2 cellular contexts compared by ENCODE assay signal in the genomic region with DNA sequence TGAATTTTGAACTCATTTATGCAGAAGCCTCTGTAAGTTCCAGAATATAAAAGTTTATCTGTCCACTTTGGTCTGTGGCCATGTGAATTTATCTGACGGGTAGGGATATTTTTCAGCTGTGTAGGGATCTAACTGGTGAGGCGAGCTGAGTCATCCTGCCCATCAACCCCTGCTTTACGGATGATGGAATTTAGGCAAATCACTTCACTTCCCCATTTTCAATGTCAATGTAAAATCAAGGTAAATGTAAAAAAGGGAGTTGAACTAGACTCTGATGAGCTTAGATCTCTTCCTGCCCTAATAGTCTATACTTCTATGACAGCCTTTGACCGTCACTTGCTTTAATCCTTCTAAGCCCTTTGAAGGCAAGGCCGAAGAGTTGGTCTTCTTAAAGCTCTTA.
TF ChIP-seq lines count a peak whose summit lies in the region.

No MANE protein-coding gene starts in this region.

TF ChIP-seq in HepG2, 621 proteins besides CTCF, POLR2A, EP300 and RAD21:
- TF ChIP-seq FOSL2 (CRISPR knock-in tag; IDR thresholded peaks at IDR 0.05), result peak; percentile 38; the same call in 1 of the 2 replicates
- TF ChIP-seq, protein P1, sequence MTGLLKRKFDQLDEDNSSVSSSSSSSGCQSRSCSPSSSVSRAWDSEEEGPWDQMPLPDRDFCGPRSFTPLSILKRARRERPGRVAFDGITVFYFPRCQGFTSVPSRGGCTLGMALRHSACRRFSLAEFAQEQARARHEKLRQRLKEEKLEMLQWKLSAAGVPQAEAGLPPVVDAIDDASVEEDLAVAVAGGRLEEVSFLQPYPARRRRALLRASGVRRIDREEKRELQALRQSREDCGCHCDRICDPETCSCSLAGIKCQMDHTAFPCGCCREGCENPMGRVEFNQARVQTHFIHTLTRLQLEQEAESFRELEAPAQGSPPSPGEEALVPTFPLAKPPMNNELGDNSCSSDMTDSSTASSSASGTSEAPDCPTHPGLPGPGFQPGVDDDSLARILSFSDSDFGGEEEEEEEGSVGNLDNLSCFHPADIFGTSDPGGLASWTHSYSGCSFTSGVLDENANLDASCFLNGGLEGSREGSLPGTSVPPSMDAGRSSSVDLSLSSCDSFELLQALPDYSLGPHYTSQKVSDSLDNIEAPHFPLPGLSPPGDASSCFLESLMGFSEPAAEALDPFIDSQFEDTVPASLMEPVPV (CRISPR knock-in tag; IDR thresholded peaks at IDR 0.05), result no peak

TF ChIP-seq in K562, 482 proteins besides CTCF, POLR2A, EP300 and RAD21:
- TF ChIP-seq, protein P2, sequence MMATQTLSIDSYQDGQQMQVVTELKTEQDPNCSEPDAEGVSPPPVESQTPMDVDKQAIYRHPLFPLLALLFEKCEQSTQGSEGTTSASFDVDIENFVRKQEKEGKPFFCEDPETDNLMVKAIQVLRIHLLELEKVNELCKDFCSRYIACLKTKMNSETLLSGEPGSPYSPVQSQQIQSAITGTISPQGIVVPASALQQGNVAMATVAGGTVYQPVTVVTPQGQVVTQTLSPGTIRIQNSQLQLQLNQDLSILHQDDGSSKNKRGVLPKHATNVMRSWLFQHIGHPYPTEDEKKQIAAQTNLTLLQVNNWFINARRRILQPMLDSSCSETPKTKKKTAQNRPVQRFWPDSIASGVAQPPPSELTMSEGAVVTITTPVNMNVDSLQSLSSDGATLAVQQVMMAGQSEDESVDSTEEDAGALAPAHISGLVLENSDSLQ (IDR thresholded peaks at IDR 0.05), result peak; percentile 69
- TF ChIP-seq KDM1A (IDR thresholded peaks at IDR 0.05) (peak; percentile 66 to 75), MTF1 (CRISPR knock-in tag; IDR thresholded peaks at IDR 0.05; ENCODE audit: borderline replicate concordance) (no peak), CTBP1 (IDR thresholded peaks at IDR 0.05; ENCODE audit: borderline replicate concordance) (peak; percentile 81; the same call in 1 of the 2 replicates), ESRRA (IDR thresholded peaks at IDR 0.05; ENCODE audit: borderline replicate concordance, low read depth) (peak; percentile 38; the same call in 1 of the 2 replicates), RCOR1 (IDR thresholded peaks at IDR 0.05; ENCODE audit: borderline replicate concordance in 1 of 2, low read depth in 2 of 2, low read length in 2 of 2) (peak; percentile 73 to 97), TSC22D4 (tag; IDR thresholded peaks at IDR 0.05) (no peak), COPS2 (conservative IDR thresholded peaks at IDR 0.05) (no peak), TEAD1 (CRISPR knock-in tag; IDR thresholded peaks at IDR 0.05) (peak in 1 of 2 experiments; percentile 60; a peak in 1 of 4 replicates), FOSL1 (tag; conservative IDR thresholded peaks at IDR 0.05) (peak; percentile 74), SPI1 (IDR thresholded peaks at IDR 0.05; ENCODE audit: borderline replicate concordance, low read depth, low read length) (peak; percentile 98), SMARCE1 (IDR thresholded peaks at IDR 0.05) (0 out of 2 replicates have a peak, but pooled peaks have one; percentile 24), ZBTB17 (CRISPR knock-in tag; IDR thresholded peaks at IDR 0.05) (no peak), DPF2 (IDR thresholded peaks at IDR 0.05) (peak; percentile 37; the same call in 1 of the 2 replicates), MAFF (IDR thresholded peaks at IDR 0.05; ENCODE audit: low read length) (peak; percentile 76), JUN (IDR thresholded peaks at IDR 0.05; ENCODE audit: borderline replicate concordance, low read depth, low read length) (0 out of 2 replicates have a peak, but pooled peaks have one; percentile 14), JUN (CRISPR knock-in tag; IDR thresholded peaks at IDR 0.05; ENCODE audit: borderline replicate concordance) (no peak), TEAD4 (IDR thresholded peaks at IDR 0.05; ENCODE audit: low read length) (peak; percentile 75; the same call in 1 of the 2 replicates), TEAD4 (CRISPR knock-in tag; IDR thresholded peaks at IDR 0.05; ENCODE audit: borderline replicate concordance) (no peak), ZNF175 (CRISPR knock-in tag; IDR thresholded peaks at IDR 0.05; ENCODE audit: low read depth) (0 out of 2 replicates have a peak, but pooled peaks have one; percentile 27), ZNF589 (CRISPR knock-in tag; IDR thresholded peaks at IDR 0.05; ENCODE audit: low read depth) (0 out of 2 replicates have a peak, but pooled peaks have one; percentile 27), ILK (tag; IDR thresholded peaks at IDR 0.05; ENCODE audit: borderline replicate concordance, low read depth) (no peak), JUND (IDR thresholded peaks at IDR 0.05; ENCODE audit: borderline replicate concordance, low read depth, low read length) (peak; percentile 79), JUND (tag; IDR thresholded peaks at IDR 0.05; ENCODE audit: borderline replicate concordance, low read depth, low read length) (peak; percentile 78; the same call in 2 of the 3 replicates), ARID1B (IDR thresholded peaks at IDR 0.05) (peak; percentile 34; the same call in 1 of the 2 replicates), ZNF324 (CRISPR knock-in tag; IDR thresholded peaks at IDR 0.05) (no peak), MEIS2 (IDR thresholded peaks at IDR 0.05; ENCODE audit: partially characterized antibody) (peak; percentile 53), MAFG (tag; conservative IDR thresholded peaks at IDR 0.05) (peak; percentile 74), HDAC1 (IDR thresholded peaks at IDR 0.05) (peak in 1 of 2 experiments; percentile 48; a peak in 1 of 4 replicates), OTX1 (CRISPR knock-in tag; IDR thresholded peaks at IDR 0.05) (no peak), ZNF316 (IDR thresholded peaks at IDR 0.05) (peak; percentile 61), C11orf30 (IDR thresholded peaks at IDR 0.05; ENCODE audit: low read depth) (peak; percentile 73), L3MBTL2 (IDR thresholded peaks at IDR 0.05) (peak; percentile 13; the same call in 1 of the 2 replicates), NFE2 (IDR thresholded peaks at IDR 0.05; ENCODE audit: low read depth) (peak; percentile 95), ZNF766 (CRISPR knock-in tag; conservative IDR thresholded peaks at IDR 0.05) (0 out of 2 replicates have a peak, but pooled peaks have one; percentile 14), HDAC2 (IDR thresholded peaks at IDR 0.05) (peak; percentile 72), MCM3 (IDR thresholded peaks at IDR 0.05) (no peak), PTBP1 (IDR thresholded peaks at IDR 0.05; ENCODE audit: low read depth, low read length) (no peak), MAFK (IDR thresholded peaks at IDR 0.05; ENCODE audit: low read length) (peak; percentile 65; the same call in 1 of the 2 replicates), ATF7 (IDR thresholded peaks at IDR 0.05) (0 out of 2 replicates have a peak, but pooled peaks have one; percentile 19)
- TF ChIP-seq, protein P3, sequence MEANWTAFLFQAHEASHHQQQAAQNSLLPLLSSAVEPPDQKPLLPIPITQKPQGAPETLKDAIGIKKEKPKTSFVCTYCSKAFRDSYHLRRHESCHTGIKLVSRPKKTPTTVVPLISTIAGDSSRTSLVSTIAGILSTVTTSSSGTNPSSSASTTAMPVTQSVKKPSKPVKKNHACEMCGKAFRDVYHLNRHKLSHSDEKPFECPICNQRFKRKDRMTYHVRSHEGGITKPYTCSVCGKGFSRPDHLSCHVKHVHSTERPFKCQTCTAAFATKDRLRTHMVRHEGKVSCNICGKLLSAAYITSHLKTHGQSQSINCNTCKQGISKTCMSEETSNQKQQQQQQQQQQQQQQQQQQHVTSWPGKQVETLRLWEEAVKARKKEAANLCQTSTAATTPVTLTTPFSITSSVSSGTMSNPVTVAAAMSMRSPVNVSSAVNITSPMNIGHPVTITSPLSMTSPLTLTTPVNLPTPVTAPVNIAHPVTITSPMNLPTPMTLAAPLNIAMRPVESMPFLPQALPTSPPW (CRISPR knock-in tag; IDR thresholded peaks at IDR 0.05), result peak; percentile 26; the same call in 1 of the 2 replicates
- TF ChIP-seq, protein P4, sequence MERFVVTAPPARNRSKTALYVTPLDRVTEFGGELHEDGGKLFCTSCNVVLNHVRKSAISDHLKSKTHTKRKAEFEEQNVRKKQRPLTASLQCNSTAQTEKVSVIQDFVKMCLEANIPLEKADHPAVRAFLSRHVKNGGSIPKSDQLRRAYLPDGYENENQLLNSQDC (CRISPR knock-in tag; IDR thresholded peaks at IDR 0.05), result no peak
- TF ChIP-seq, protein P5, sequence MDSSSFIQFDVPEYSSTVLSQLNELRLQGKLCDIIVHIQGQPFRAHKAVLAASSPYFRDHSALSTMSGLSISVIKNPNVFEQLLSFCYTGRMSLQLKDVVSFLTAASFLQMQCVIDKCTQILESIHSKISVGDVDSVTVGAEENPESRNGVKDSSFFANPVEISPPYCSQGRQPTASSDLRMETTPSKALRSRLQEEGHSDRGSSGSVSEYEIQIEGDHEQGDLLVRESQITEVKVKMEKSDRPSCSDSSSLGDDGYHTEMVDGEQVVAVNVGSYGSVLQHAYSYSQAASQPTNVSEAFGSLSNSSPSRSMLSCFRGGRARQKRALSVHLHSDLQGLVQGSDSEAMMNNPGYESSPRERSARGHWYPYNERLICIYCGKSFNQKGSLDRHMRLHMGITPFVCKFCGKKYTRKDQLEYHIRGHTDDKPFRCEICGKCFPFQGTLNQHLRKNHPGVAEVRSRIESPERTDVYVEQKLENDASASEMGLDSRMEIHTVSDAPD (CRISPR knock-in tag; IDR thresholded peaks at IDR 0.05), result no peak
- TF ChIP-seq, protein P6, sequence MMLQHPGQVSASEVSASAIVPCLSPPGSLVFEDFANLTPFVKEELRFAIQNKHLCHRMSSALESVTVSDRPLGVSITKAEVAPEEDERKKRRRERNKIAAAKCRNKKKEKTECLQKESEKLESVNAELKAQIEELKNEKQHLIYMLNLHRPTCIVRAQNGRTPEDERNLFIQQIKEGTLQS (IDR thresholded peaks at IDR 0.05), result peak; percentile 72
- TF ChIP-seq, protein P6 (CRISPR knock-in tag; conservative IDR thresholded peaks at IDR 0.05), result no peak
